Comparison of ENCODE assay signal across 25 cellular contexts in genomic region chr1:68653882-68654281, GRCh38.
"Had no signal": no experiment of that assay in that cellular context is flagged by ENCODE, and none has a peak within 500 bp of the region (broad histone marks: within the 10 kb centered on the region; RNA-seq: fewer than 3 reads in every experiment).

No MANE protein-coding gene starts in this region.

- H3K27me3 ChIP-seq: colonic mucosa, dorsolateral prefrontal cortex, esophagus muscularis mucosa, esophagus squamous epithelium, foreskin keratinocyte, gastrocnemius medialis, gastroesophageal sphincter, heart left ventricle, heart right ventricle had no signal

- H3K4me1 ChIP-seq: colonic mucosa, esophagus muscularis mucosa, esophagus squamous epithelium, foreskin keratinocyte, gastrocnemius medialis, gastroesophageal sphincter, heart left ventricle, heart right ventricle had no signal

- ATAC-seq: effector memory CD8-positive, alpha-beta T cell; esophagus mucosa; foreskin keratinocyte; gastrocnemius medialis; gastroesophageal sphincter; heart left ventricle; heart right ventricle had no signal

- H3K27ac ChIP-seq: colonic mucosa, coronary artery, dorsolateral prefrontal cortex, epithelial cell of prostate, esophagus muscularis mucosa, esophagus squamous epithelium, foreskin keratinocyte, gastrocnemius medialis, gastroesophageal sphincter, heart left ventricle, heart right ventricle had no signal

- H3K9me3 ChIP-seq: colonic mucosa, esophagus muscularis mucosa, esophagus squamous epithelium, gastrocnemius medialis, gastroesophageal sphincter had no signal

- H3K4me3 ChIP-seq: colonic mucosa, coronary artery, dorsolateral prefrontal cortex, esophagus muscularis mucosa, esophagus squamous epithelium, gastrocnemius medialis, gastroesophageal sphincter, heart left ventricle, heart right ventricle had no signal

- FAIRE-seq: endothelial cell of umbilical vein had no signal

- DNase-seq: colonic mucosa; cortex of kidney; dermis blood vessel endothelial cell; dorsolateral prefrontal cortex; effector CD4-positive, alpha-beta T cell; effector CD8-positive, alpha-beta T cell; effector memory CD4-positive, alpha-beta T cell; effector memory CD8-positive, alpha-beta T cell; endodermal cell; erythroblast; esophagus squamous epithelium; foreskin fibroblast; foreskin keratinocyte; foreskin melanocyte; gastrocnemius medialis; glutamatergic neuron; head of caudate nucleus; heart left ventricle; heart right ventricle had no signal

- H3K36me3 ChIP-seq: colonic mucosa, esophagus muscularis mucosa, esophagus squamous epithelium, gastrocnemius medialis, gastroesophageal sphincter, heart left ventricle, heart right ventricle had no signal
